1 cellular context compared by ENCODE assay signal in genomic region chr17:50262001-50262794, GRCh38.
TF ChIP-seq lines count a peak whose summit lies in the region.

No MANE protein-coding gene starts in this region.

TF ChIP-seq in HepG2, 621 proteins besides CTCF, POLR2A, EP300 and RAD21:
- TF ChIP-seq MEF2D (CRISPR knock-in tag; IDR thresholded peaks at IDR 0.05) (no peak), TEAD3 (CRISPR knock-in tag; optimal IDR thresholded peaks at IDR 0.05; ENCODE audit: borderline replicate concordance) (peak; percentile 92), ELF1 (CRISPR knock-in tag; IDR thresholded peaks at IDR 0.05) (0 out of 2 replicates have a peak, but pooled peaks have one; percentile 12)
